ENCODE assay signal across 6 cellular contexts in genomic region chr2:219254590-219255219, GRCh38. TPM values are rescaled to one million over a fixed set of nuclear protein-coding genes. Genes with fewer than 3 reads are reported as not detected.
DNase-seq lines count a peak whose midpoint lies in the region; ATAC-seq and TF ChIP-seq lines count a peak whose summit lies in the region.

No MANE protein-coding gene starts in this region.

- no peak overlapping the region for H2AK5ac ChIP-seq in trophoblast cell (ENCODE audit: low read length)

- no peaks in the 10 kb centered on the region for H3K79me2 ChIP-seq in trophoblast cell (ENCODE audit: control insufficient read depth, insufficient read depth, low read length, poor library complexity)

- no peak overlapping the region for H3K27ac ChIP-seq in trophoblast cell (ENCODE audit: low read depth, low read length)

- no peak overlapping the region for H3K14ac ChIP-seq in trophoblast cell (ENCODE audit: low read length)

- H2AFZ ChIP-seq in trophoblast cell (ENCODE audit: insufficient read depth, low read length, poor library complexity), result no peak overlapping the region

- peaks cover 10% of the 10 kb centered on the region for H3K9me3 ChIP-seq in trophoblast cell (ENCODE audit: insufficient read depth, low read depth, low read length)

- H3K4me3 ChIP-seq in NB4 (ENCODE audit: low read depth, low read length) (peak overlapping the region; percentile 41), choroid plexus epithelial cell (ENCODE audit: low read depth, low read length) (peak overlapping the region; percentile 60), trophoblast cell (ENCODE audit: low read depth, low read length) (no peak overlapping the region)

- TF ChIP-seq POLR2A in NB4 (IDR thresholded peaks at IDR 0.05; ENCODE audit: extremely low read depth, insufficient read length), result no peak

- ATAC-seq in GM21390 (IDR thresholded peaks at IDR 0.05; ENCODE audit: unreplicated experiment), result peak; percentile 26

- no peaks in the 10 kb centered on the region for H3K36me3 ChIP-seq in trophoblast cell (ENCODE audit: control insufficient read depth in 1 of 2, insufficient read depth in 2 of 2, low read length in 2 of 2)

- H3K79me1 ChIP-seq in trophoblast cell (ENCODE audit: low read length), result no peaks in the 10 kb centered on the region

- no peak for TF ChIP-seq CTCF in NB4 (IDR thresholded peaks at IDR 0.05; ENCODE audit: low read depth, low read length)
- no peak for TF ChIP-seq CTCF in choroid plexus epithelial cell (conservative IDR thresholded peaks at IDR 0.05; ENCODE audit: low read depth, low read length)

- no CpG with 5 or more reads among the region's 13 CpGs for WGBS in trophoblast cell (ENCODE audit: extremely low coverage, insufficient coverage, insufficient read length)

- no peak overlapping the region for H4K8ac ChIP-seq in trophoblast cell (ENCODE audit: low read depth, low read length)

- peak overlapping the region; percentile 53 for H3K4me2 ChIP-seq in trophoblast cell (ENCODE audit: low read length)

- DNase-seq in NB4 (ENCODE audit: low read depth), result peak; percentile 79
- DNase-seq in choroid plexus epithelial cell (ENCODE audit: low read depth), result no peak
- DNase-seq in trophoblast cell, result no peak
- DNase-seq in NCI-H82 (lab: John Stamatoyannopoulos, UW), result no peak
- no peak for DNase-seq in LoVo (ENCODE audit: low spot score)

- no peak overlapping the region for H2BK5ac ChIP-seq in trophoblast cell (ENCODE audit: low read depth, low read length, poor library complexity)

- H3K27me3 ChIP-seq in trophoblast cell (ENCODE audit: insufficient read depth, low read length), result peaks cover 44% of the 10 kb centered on the region

- no peak overlapping the region for H3K23ac ChIP-seq in trophoblast cell (ENCODE audit: low read length)

- no peak overlapping the region for H2BK12ac ChIP-seq in trophoblast cell (ENCODE audit: low read length)

- H2BK120ac ChIP-seq in trophoblast cell (ENCODE audit: insufficient read depth, low read length, poor library complexity), result no peak overlapping the region

- H3K4me1 ChIP-seq in trophoblast cell (ENCODE audit: control insufficient read depth in 1 of 2, insufficient read depth in 2 of 2, low read length in 2 of 2), result peaks cover 12 to 15% of the 10 kb centered on the region in 2 experiments

- H4K12ac ChIP-seq in trophoblast cell (ENCODE audit: low read depth, low read length), result no peak overlapping the region

- H4K91ac ChIP-seq in trophoblast cell (ENCODE audit: low read depth, low read length), result no peak overlapping the region

- H3K4ac ChIP-seq in trophoblast cell (ENCODE audit: low read depth, low read length), result no peak overlapping the region

- H3K9ac ChIP-seq in trophoblast cell (ENCODE audit: low read length), result no peak overlapping the region

- H3K18ac ChIP-seq in trophoblast cell (ENCODE audit: low read length), result no peak overlapping the region

RNA-seq across cellular contexts. Expression of gene TUBA4A, which starts 1.0 kb away (rescaled TPM):
- polyA plus RNA-seq in trophoblast cell (2013), result 6.6 and 6.9 TPM in 2 replicates

RNA-seq across cellular contexts. Expression of gene TUBA4B, which starts 1.7 kb away (rescaled TPM):
- polyA plus RNA-seq in trophoblast cell (2013), result not detected in 2 replicates

RNA-seq across cellular contexts. Expression of gene STK16, which starts 9.4 kb away (rescaled TPM):
- polyA plus RNA-seq in trophoblast cell (2013), result 11.7 and 13.6 TPM in 2 replicates

RNA-seq across cellular contexts. Expression of gene GLB1L, which starts 9.5 kb away (rescaled TPM):
- polyA plus RNA-seq in trophoblast cell (2013), result 2.3 and 2.8 TPM in 2 replicates

RNA-seq across cellular contexts. Expression of gene DNAJB2, which starts 24.5 kb away (rescaled TPM):
- 55.4 and 57.3 TPM in 2 replicates for polyA plus RNA-seq in trophoblast cell (2013)
